In genomic region chr14:83556746-83557460, GRCh38 we compare ENCODE assay signal across 20 cellular contexts.
A peak's percentile ranks its signal among the peaks of the same experiment; 100 is the strongest.
DNase-seq lines count a peak whose midpoint lies in the region; ATAC-seq, FAIRE-seq and TF ChIP-seq lines count a peak whose summit lies in the region.
"Had no signal": no experiment of that assay in that cellular context is flagged by ENCODE, and none has a peak within 500 bp of the region (broad histone marks: within the 10 kb centered on the region; RNA-seq: fewer than 3 reads in every experiment).

No MANE protein-coding gene starts in this region.

- no peak for TF ChIP-seq CTCF in A549 (IDR thresholded peaks at IDR 0.05)
- TF ChIP-seq CTCF in astrocyte of the cerebellum (IDR thresholded peaks at IDR 0.05; ENCODE audit: low read depth, low read length, missing control alignments), result no peak
- no peak for TF ChIP-seq CTCF in fibroblast of villous mesenchyme (IDR thresholded peaks at IDR 0.05; ENCODE audit: insufficient read depth, low read depth, low read length)
- no peak for TF ChIP-seq CTCF in right atrium auricular region (IDR thresholded peaks at IDR 0.05)
- no peak for TF ChIP-seq CTCF in GM10248 (IDR thresholded peaks at IDR 0.05; ENCODE audit: control extremely low read depth, extremely low read depth, low read depth, missing control alignments)

- H3K4me1 ChIP-seq in A549, result no peaks in the 10 kb centered on the region
- H3K4me1 ChIP-seq in right atrium auricular region, result no peaks in the 10 kb centered on the region
- H3K4me1 ChIP-seq: tibial nerve had no signal

- H3K4me3 ChIP-seq in A549, result no peak overlapping the region
- no peak overlapping the region for H3K4me3 ChIP-seq in astrocyte of the cerebellum (ENCODE audit: low read depth, low read length)
- no peak overlapping the region for H3K4me3 ChIP-seq in fibroblast of villous mesenchyme (ENCODE audit: low read depth, low read length)
- H3K4me3 ChIP-seq in right atrium auricular region, result no peak overlapping the region
- H3K4me3 ChIP-seq: SK-N-MC, skin epidermis, tibial nerve had no signal

- no peak for FAIRE-seq in A549 (lab: Jason Lieb, UNC)

- no peak for TF ChIP-seq RAD21 in A549 (conservative IDR thresholded peaks at IDR 0.05 in 1 of 2, IDR thresholded peaks at IDR 0.05 in 1 of 2)

- no peak for TF ChIP-seq EP300 in A549 (IDR thresholded peaks at IDR 0.05)

- H3K27me3 ChIP-seq in right atrium auricular region, result no peaks in the 10 kb centered on the region
- H3K27me3 ChIP-seq: tibial nerve had no signal

- H3K36me3 ChIP-seq in right atrium auricular region, result no peaks in the 10 kb centered on the region
- H3K36me3 ChIP-seq: tibial nerve had no signal

- no peak for ATAC-seq in A549

- in situ Hi-C loops in astrocyte of the cerebellum (cut with HindIII; ENCODE audit: low sequenced_read_pairs), result no loop called here

- CTCF ChIA-PET in A549 (lab: Yijun Ruan, JAX) (no interaction called here), GM10248 (lab: Yijun Ruan, JAX) (no interaction called here)

- H3K4me2 ChIP-seq in A549, result peak overlapping the region; percentile 28; the same call in 1 of the 3 replicates
- H3K4me2 ChIP-seq: KMS-11 had no signal

- POLR2A ChIA-PET in A549 (lab: Yijun Ruan, JAX), result no interaction called here
- POLR2A ChIA-PET in GM10248 (lab: Yijun Ruan, JAX), result no interaction called here

- no peak for TF ChIP-seq POLR2A in A549 (IDR thresholded peaks at IDR 0.05; ENCODE audit: low read length)

- peaks cover 3% of the 10 kb centered on the region; the same call in 1 of the 3 replicates for H3K9me3 ChIP-seq in A549
- no peaks in the 10 kb centered on the region for H3K9me3 ChIP-seq in right atrium auricular region

- H3K27ac ChIP-seq in A549 (peak overlapping the region in 1 of 2 experiments; percentile 32; a peak in 1 of 6 replicates), right atrium auricular region (no peak overlapping the region)
- H3K27ac ChIP-seq: KMS-11, SK-N-MC, skin epidermis, tibial nerve had no signal

- WGBS in A549 (ENCODE audit: missing lambda C conversion rate), result 31% methylated on average over 9 of the region's 9 CpGs

- peak in 1 of 2 experiments; percentile 11 for DNase-seq in A549 (ENCODE audit: low read depth in 1 of 2, low spot score in 1 of 2)
- DNase-seq in HS-5 (ENCODE audit: low read depth), result peak; percentile 76
- peak; percentile 64 for DNase-seq in astrocyte of the cerebellum (ENCODE audit: low read depth)
- DNase-seq in fibroblast of villous mesenchyme (ENCODE audit: low read depth), result peak; percentile 72
- DNase-seq in right atrium auricular region (ENCODE audit: low spot score), result no peak
- DNase-seq in NOMO-1 (lab: John Stamatoyannopoulos, UW; ENCODE audit: unreplicated experiment in 2 of 2), result no peak
- no peak for DNase-seq in GM19238 (ENCODE audit: insufficient read length, low spot score)
- no peak for DNase-seq in GM10248 (ENCODE audit: extremely low spot score)
- DNase-seq: activated CD4-positive, alpha-beta T cell treated with anti-CD3 and anti-CD28 coated beads, Interleukin-2, amount 50 U/mL, for 4 hours; activated naive CD8-positive, alpha-beta T cell treated with anti-CD3 and anti-CD28 coated beads for 36 hours; activated T-cell treated with anti-CD3 and anti-CD28 coated beads, Interleukin-2, amount 50 U/mL, for 1 hour; CD8-positive, alpha-beta memory T cell; cerebellar nuclear complex; GDM1; NCI-H1417 treated with DMSO at 0.1 percent for 48 hours; NCI-H2227 treated with DMSO at 0.1 percent for 48 hours had no signal

TF ChIP-seq in A549, 52 proteins besides CTCF, POLR2A, EP300 and RAD21:
- TF ChIP-seq CBX2 (IDR thresholded peaks at IDR 0.05; ENCODE audit: borderline replicate concordance, low read depth) (no peak), POLR2AphosphoS2 (conservative IDR thresholded peaks at IDR 0.05; ENCODE audit: low read length) (no peak), ATOH8 (CRISPR knock-in tag; IDR thresholded peaks at IDR 0.05; ENCODE audit: low read depth) (no peak), ZSCAN20 (CRISPR knock-in tag; IDR thresholded peaks at IDR 0.05) (no peak), CEBPB (IDR thresholded peaks at IDR 0.05) (no peak), JUNB (IDR thresholded peaks at IDR 0.05) (no peak), HOXB13 (CRISPR knock-in tag; IDR thresholded peaks at IDR 0.05; ENCODE audit: low read depth) (no peak), HDAC2 (IDR thresholded peaks at IDR 0.05) (no peak), NFE2L2 (conservative IDR thresholded peaks at IDR 0.05; ENCODE audit: low read length) (no peak), REST (IDR thresholded peaks at IDR 0.05) (no peak), KDM1A (IDR thresholded peaks at IDR 0.05; ENCODE audit: low read depth) (no peak), ESRRA (IDR thresholded peaks at IDR 0.05; ENCODE audit: borderline replicate concordance, low read length) (no peak), FOSB (CRISPR knock-in tag; IDR thresholded peaks at IDR 0.05) (no peak), HOXA7 (CRISPR knock-in tag; IDR thresholded peaks at IDR 0.05) (no peak), HOXB5 (CRISPR knock-in tag; IDR thresholded peaks at IDR 0.05) (no peak), KDM5A (IDR thresholded peaks at IDR 0.05) (no peak)
- TF ChIP-seq, protein P1, sequence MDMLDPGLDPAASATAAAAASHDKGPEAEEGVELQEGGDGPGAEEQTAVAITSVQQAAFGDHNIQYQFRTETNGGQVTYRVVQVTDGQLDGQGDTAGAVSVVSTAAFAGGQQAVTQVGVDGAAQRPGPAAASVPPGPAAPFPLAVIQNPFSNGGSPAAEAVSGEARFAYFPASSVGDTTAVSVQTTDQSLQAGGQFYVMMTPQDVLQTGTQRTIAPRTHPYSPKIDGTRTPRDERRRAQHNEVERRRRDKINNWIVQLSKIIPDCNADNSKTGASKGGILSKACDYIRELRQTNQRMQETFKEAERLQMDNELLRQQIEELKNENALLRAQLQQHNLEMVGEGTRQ (IDR thresholded peaks at IDR 0.05), result no peak

Comparison
In these comparisons a context has a peak if more than half of its experiments do, and no peak if none do; other contexts are left out.
1. DNase-seq: peak in HS-5 (single experiment), astrocyte of the cerebellum (single experiment) and fibroblast of villous mesenchyme (single experiment); none in right atrium auricular region (single experiment), NOMO-1 (0 of 2), GM19238 (single experiment) and GM10248 (single experiment).